Comparison of ENCODE assay signal across 12 cellular contexts in the genomic region with DNA sequence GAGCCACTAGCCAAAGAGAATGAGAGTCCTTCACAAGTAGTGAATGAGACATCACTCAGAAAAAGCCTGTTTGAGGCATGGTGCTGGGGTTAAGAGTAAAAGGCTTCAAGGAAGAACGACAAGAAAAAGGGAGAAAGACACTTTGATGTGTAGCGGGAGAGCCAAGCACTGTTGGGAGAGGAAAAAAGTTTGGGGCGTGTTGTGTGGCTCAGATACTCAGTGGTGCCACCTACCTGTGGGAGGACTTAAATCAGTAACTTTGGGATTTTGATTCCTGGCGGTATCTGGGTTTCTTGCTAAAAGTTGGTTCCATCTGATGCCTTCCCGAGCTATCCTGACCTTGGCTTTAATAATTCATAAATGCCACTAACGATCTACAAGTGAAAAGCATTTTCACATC. TPM values are rescaled to one million over a fixed set of nuclear protein-coding genes. Genes with fewer than 3 reads are reported as not detected.
A peak's percentile ranks its signal among the peaks of the same experiment; 100 is the strongest.
DNase-seq lines count a peak whose midpoint lies in the region; ATAC-seq, FAIRE-seq and TF ChIP-seq lines count a peak whose summit lies in the region.
"Had no signal": no experiment of that assay in that cellular context is flagged by ENCODE, and none has a peak within 500 bp of the region (broad histone marks: within the 10 kb centered on the region; RNA-seq: fewer than 3 reads in every experiment).

No MANE protein-coding gene starts in this region.

- H3K9me3 ChIP-seq in breast epithelium (peaks cover 0 to 6% of the 10 kb centered on the region in 2 donors), GM12878 (replicated peaks; ENCODE audit: control insufficient read depth, insufficient read depth, low read length) (no peaks in the 10 kb centered on the region)
- no peaks in the 10 kb centered on the region for H3K9me3 ChIP-seq in CD4-positive, alpha-beta memory T cell (ENCODE audit: control insufficient read depth in 1 of 2, low read length in 2 of 2)
- H3K9me3 ChIP-seq: lower lobe of right lung, prostate gland had no signal

- peaks cover 31% of the 10 kb centered on the region for H3K27me3 Mint-ChIP-seq in MCF 10A (ENCODE audit: insufficient read depth, unreplicated experiment)
- peaks cover 15 to 20% of the 10 kb centered on the region in 2 donors for H3K27me3 Mint-ChIP-seq in CD4-positive, alpha-beta memory T cell

- ATAC-seq in GM12878 = no peak
- ATAC-seq in GM21390 (IDR thresholded peaks at IDR 0.05; ENCODE audit: unreplicated experiment) = no peak
- ATAC-seq: lower lobe of right lung had no signal

- H3K27ac ChIP-seq in breast epithelium (no peak overlapping the region), GM12878 (ENCODE audit: control insufficient read depth, insufficient read depth) (no peak overlapping the region)
- no peak overlapping the region for H3K27ac ChIP-seq in CD4-positive, alpha-beta memory T cell (ENCODE audit: low read depth, low read length)
- H3K27ac ChIP-seq: lower lobe of right lung, prostate gland had no signal

- no peak overlapping the region for H3K27ac Mint-ChIP-seq in MCF 10A (ENCODE audit: low read depth, unreplicated experiment)
- H3K27ac Mint-ChIP-seq in CD4-positive, alpha-beta memory T cell = no peak overlapping the region

- H3K79me2 ChIP-seq in GM12878 (ENCODE audit: control insufficient read depth, insufficient read depth, low read length) = no peaks in the 10 kb centered on the region

- TF ChIP-seq EP300 in GM12878 (IDR thresholded peaks at IDR 0.05; ENCODE audit: borderline replicate concordance in 1 of 2, control insufficient read depth in 1 of 2, low read depth in 2 of 2, low read length in 2 of 2) = no peak

- intact Hi-C loops in MCF 10A (cut with micrococcal nuclease) = no loop called here
- intact Hi-C loops in breast epithelium (cut with DNase I; ENCODE audit: low total_unique reads) = no loop called here
- intact Hi-C loops in GM12878 (cut with micrococcal nuclease; ENCODE audit: unreplicated experiment) = no loop called here
- intact Hi-C loops in CD4-positive, alpha-beta memory T cell (cut with micrococcal nuclease) = no loop called here

- H3K4me2 ChIP-seq in GM12878 (ENCODE audit: control insufficient read depth, insufficient read depth) = no peak overlapping the region

- in situ Hi-C loops in GM12878 (cut with MboI) = no loop called here

- H3K4me3 ChIP-seq in breast epithelium (no peak overlapping the region), GM12878 (no peak overlapping the region)
- no peak overlapping the region for H3K4me3 ChIP-seq in CD4-positive, alpha-beta memory T cell (ENCODE audit: low read length in 2 of 2)
- H3K4me3 ChIP-seq: lower lobe of right lung, prostate gland had no signal

- WGBS in GM12878 (ENCODE audit: insufficient coverage, insufficient replicate concordance, low lambda C conversion rate, missing lambda C conversion rate) = 50% methylated on average over 6 of the region's 6 CpGs

- no peaks in the 10 kb centered on the region for H3K36me3 Mint-ChIP-seq in MCF 10A (ENCODE audit: insufficient read depth, unreplicated experiment)
- no peaks in the 10 kb centered on the region for H3K36me3 Mint-ChIP-seq in CD4-positive, alpha-beta memory T cell

- peaks cover 7% of the 10 kb centered on the region for H3K9me3 Mint-ChIP-seq in MCF 10A (ENCODE audit: unreplicated experiment)
- H3K9me3 Mint-ChIP-seq in CD4-positive, alpha-beta memory T cell = peaks cover 0 to 11% (median 5%) of the 10 kb centered on the region in 8 donors

- no peak overlapping the region for H2AFZ ChIP-seq in GM12878 (ENCODE audit: control insufficient read depth, low read depth, low read length)

- RAD21 ChIA-PET in GM12878 (lab: Charles Lee; ENCODE audit: unreplicated experiment) = no interaction called here

- no peaks in the 10 kb centered on the region for H3K4me1 Mint-ChIP-seq in MCF 10A (ENCODE audit: insufficient read depth, unreplicated experiment)
- no peaks in the 10 kb centered on the region for H3K4me1 Mint-ChIP-seq in CD4-positive, alpha-beta memory T cell

- POLR2A ChIA-PET in MCF 10A (lab: Yijun Ruan, JAX) = no interaction called here
- POLR2A ChIA-PET in GM12878 (lab: Charles Lee) = no interaction called here
- POLR2A ChIA-PET in CD4-positive, alpha-beta memory T cell (lab: Charles Lee; ENCODE audit: partially characterized antibody) = no interaction called here

- no peak overlapping the region for H3K9ac ChIP-seq in GM12878 (ENCODE audit: control insufficient read depth, insufficient read depth, low read length)

- CTCF ChIA-PET in MCF 10A (lab: Yijun Ruan, JAX) = interaction anchor here (0.8 kb wide), 1 partner anchor 33 kb away, joined by 3 read pairs; no protein-coding TSS in a partner anchor
- CTCF ChIA-PET in GM12878 (lab: Yijun Ruan, JAX) = interaction anchor here (0.8 kb wide), 1 partner anchor 11 kb away, joined by 3 read pairs; no protein-coding TSS in a partner anchor
- CTCF ChIA-PET in CD4-positive, alpha-beta memory T cell (lab: Charles Lee; ENCODE audit: partially characterized antibody) = no interaction called here

- FAIRE-seq in GM12878 (lab: Jason Lieb, UNC) = no peak

- no TSS peak for BruUV-seq in MCF 10A (replicated peaks; lab: Mats Ljungman, UMichigan)
- BruUV-seq in GM12878 (replicated peaks; lab: Mats Ljungman, UMichigan) = no TSS peak

- H3K27me3 ChIP-seq in breast epithelium (peaks cover 0 to 7% of the 10 kb centered on the region in 2 donors), GM12878 (replicated peaks in 1 of 2; ENCODE audit: control insufficient read depth in 2 of 2, insufficient read depth in 2 of 2, low read length in 1 of 2) (no peaks in the 10 kb centered on the region)
- H3K27me3 ChIP-seq in CD4-positive, alpha-beta memory T cell (ENCODE audit: insufficient read depth, low read length) = no peaks in the 10 kb centered on the region

- no peak overlapping the region for H3K4me3 Mint-ChIP-seq in MCF 10A (ENCODE audit: unreplicated experiment)
- H3K4me3 Mint-ChIP-seq in CD4-positive, alpha-beta memory T cell = no peak overlapping the region

- H3K36me3 ChIP-seq in breast epithelium = no peaks in the 10 kb centered on the region
- H3K36me3 ChIP-seq in GM12878 (ENCODE audit: control insufficient read depth in 2 of 2, insufficient read depth in 2 of 2, low read length in 1 of 2) = no peaks in the 10 kb centered on the region
- no peaks in the 10 kb centered on the region for H3K36me3 ChIP-seq in CD4-positive, alpha-beta memory T cell (ENCODE audit: insufficient read depth, low read length)
- H3K36me3 ChIP-seq: lower lobe of right lung, prostate gland had no signal

- no peaks in the 10 kb centered on the region for H4K20me1 ChIP-seq in GM12878 (ENCODE audit: control insufficient read depth, insufficient read depth)

- TF ChIP-seq CTCF in MCF 10A (IDR thresholded peaks at IDR 0.05; ENCODE audit: unreplicated experiment) (peak; percentile 23), breast epithelium (IDR thresholded peaks at IDR 0.05) (no peak), GM12878 (IDR thresholded peaks at IDR 0.05 in 2 of 3, conservative IDR thresholded peaks at IDR 0.05 in 1 of 3; ENCODE audit: control insufficient read depth in 2 of 3, extremely low read depth in 1 of 3, insufficient read depth in 1 of 3, low read depth in 3 of 3, low read length in 3 of 3) (peak in 1 of 3 experiments; percentile 13; a peak in 1 of 6 replicates)

- DNase-seq in MCF 10A (ENCODE audit: unreplicated experiment) (no peak), breast epithelium (ENCODE audit: low spot score in 2 of 2) (no peak), HT1080 (ENCODE audit: low read depth) (peak; percentile 26), GM12878 (ENCODE audit: low read depth, low spot score) (no peak), NCI-H446 treated with DMSO at 0.1 percent for 48 hours (lab: John Stamatoyannopoulos, UW) (no peak)
- DNase-seq in stimulated activated CD4-positive, alpha-beta T cell treated with anti-CD3 and anti-CD28 coated beads, Interleukin-4, amount 100 ng/mL, for 48 hours (ENCODE audit: low read depth in 2 of 2) = peak; percentile 6 to 7
- no peak for DNase-seq in CD4-positive, alpha-beta memory T cell
- DNase-seq: activated CD8-positive, alpha-beta memory T cell treated with anti-CD3 and anti-CD28 coated beads, Interleukin-2, amount 50 U/mL, for 48 hours; foreskin melanocyte; lower lobe of right lung had no signal

- TF ChIP-seq POLR2A in breast epithelium (IDR thresholded peaks at IDR 0.05) = no peak
- no peak for TF ChIP-seq POLR2A in GM12878 (IDR thresholded peaks at IDR 0.05; ENCODE audit: low read depth, low read length)

- TF ChIP-seq RAD21 in GM12878 (IDR thresholded peaks at IDR 0.05; ENCODE audit: insufficient read depth, low read depth, low read length) = no peak

- no peaks in the 10 kb centered on the region for H3K4me1 ChIP-seq in breast epithelium
- no peaks in the 10 kb centered on the region for H3K4me1 ChIP-seq in GM12878 (ENCODE audit: control insufficient read depth, insufficient read depth, low read length)
- H3K4me1 ChIP-seq in CD4-positive, alpha-beta memory T cell (ENCODE audit: insufficient read depth, low read length) = no peaks in the 10 kb centered on the region
- H3K4me1 ChIP-seq: lower lobe of right lung, prostate gland had no signal

- SMC1A ChIA-PET in GM12878 (lab: Charles Lee; ENCODE audit: uncharacterized antibody, unreplicated experiment) = interaction anchor here (0.6 kb wide), 1 partner anchor 27 kb away, joined by 3 read pairs; no protein-coding TSS in a partner anchor

RNA-seq across cellular contexts. Expression of a gene that starts 12.3 kb away (rescaled TPM):
- total RNA-seq in MCF 10A (2022) (not detected in 2 replicates), breast epithelium (not detected), GM12878 (2014; rRNA removed) (not detected in 2 replicates), GM12878 (2014; rRNA removed; fragmentation: Illumina TruSeq; extraction: Trizol) (not detected in 2 replicates), GM12878 (2021) (not detected in 2 replicates)
- not detected in 2 replicates for total RNA-seq in HT1080 (2014; rRNA removed; shearing (Covaris generic))
- polyA plus RNA-seq in HT1080 (2015; cell fraction: cytosol; rRNA removed) = not detected in 2 replicates
- polyA plus RNA-seq in HT1080 (2015; cell fraction: nucleus; rRNA removed) = not detected in 2 replicates
- not detected in 2 replicates for total RNA-seq in GM12878 (2013; cell fraction: nucleolus; rRNA removed)
- polyA plus RNA-seq in GM12878 (2011; ENCODE audit: low read depth) = not detected
- polyA plus RNA-seq in GM12878 (2011; rRNA removed) (not detected in 2 replicates), GM12878 (2014; fragmentation: Illumina TruSeq; extraction: Trizol) (not detected in 2 replicates), GM12878 (2014; fragmentation: Nextera tagmentation; extraction: Ambion mirVana) (not detected), GM12878 (2014; rRNA removed) (not detected in 2 replicates), GM12878 (2016; fragmentation: Nextera tagmentation; extraction: Ambion mirVana) (not detected)
- not detected in 2 replicates for polyA plus RNA-seq in GM12878 (2011; cell fraction: cytosol; rRNA removed)
- not detected in 2 replicates for polyA plus RNA-seq in GM12878 (2011; cell fraction: nucleus; rRNA removed)
- not detected in 2 replicates for polyA plus RNA-seq in GM12878 (2012)
- not detected in 2 replicates for polyA minus RNA-seq in GM12878 (2011; rRNA and poly(A)+ RNA removed)
- polyA minus RNA-seq in GM12878 (2011; cell fraction: cytosol; rRNA and poly(A)+ RNA removed) = not detected in 2 replicates
- polyA minus RNA-seq in GM12878 (2011; cell fraction: nucleus; rRNA and poly(A)+ RNA removed) = not detected in 2 replicates
- not detected for total RNA-seq in CD4-positive, alpha-beta memory T cell
- not detected for polyA plus RNA-seq in CD4-positive, alpha-beta memory T cell
- total RNA-seq: lower lobe of right lung, prostate gland had no signal

RNA-seq across cellular contexts. Expression of a gene that starts 14.8 kb away (rescaled TPM):
- not detected in 2 replicates for total RNA-seq in MCF 10A (2022)
- not detected for total RNA-seq in breast epithelium
- not detected in 2 replicates for total RNA-seq in HT1080 (2014; rRNA removed; shearing (Covaris generic))
- polyA plus RNA-seq in HT1080 (2015; cell fraction: cytosol; rRNA removed) = not detected in 2 replicates
- not detected in 2 replicates for polyA plus RNA-seq in HT1080 (2015; cell fraction: nucleus; rRNA removed)
- total RNA-seq in GM12878 (2013; cell fraction: nucleolus; rRNA removed) = not detected in 2 replicates
- total RNA-seq in GM12878 (2014; rRNA removed) = not detected in 2 replicates
- not detected in 2 replicates for total RNA-seq in GM12878 (2014; rRNA removed; fragmentation: Illumina TruSeq; extraction: Trizol)
- not detected in 2 replicates for total RNA-seq in GM12878 (2021)
- polyA plus RNA-seq in GM12878 (2011; ENCODE audit: low read depth) = not detected
- not detected in 2 replicates for polyA plus RNA-seq in GM12878 (2011; rRNA removed)
- polyA plus RNA-seq in GM12878 (2011; cell fraction: cytosol; rRNA removed) = not detected in 2 replicates
- not detected in 2 replicates for polyA plus RNA-seq in GM12878 (2011; cell fraction: nucleus; rRNA removed)
- not detected in 2 replicates for polyA plus RNA-seq in GM12878 (2012)
- polyA plus RNA-seq in GM12878 (2014; fragmentation: Illumina TruSeq; extraction: Trizol) = not detected in 2 replicates
- not detected for polyA plus RNA-seq in GM12878 (2014; fragmentation: Nextera tagmentation; extraction: Ambion mirVana)
- polyA plus RNA-seq in GM12878 (2014; rRNA removed) = not detected in 2 replicates
- not detected for polyA plus RNA-seq in GM12878 (2016; fragmentation: Nextera tagmentation; extraction: Ambion mirVana)
- polyA minus RNA-seq in GM12878 (2011; rRNA and poly(A)+ RNA removed) = not detected in 2 replicates
- polyA minus RNA-seq in GM12878 (2011; cell fraction: cytosol; rRNA and poly(A)+ RNA removed) = not detected in 2 replicates
- not detected in 2 replicates for polyA minus RNA-seq in GM12878 (2011; cell fraction: nucleus; rRNA and poly(A)+ RNA removed)
- not detected for total RNA-seq in CD4-positive, alpha-beta memory T cell
- polyA plus RNA-seq in CD4-positive, alpha-beta memory T cell = not detected
- total RNA-seq: lower lobe of right lung, prostate gland had no signal

RNA-seq across cellular contexts. Expression of a gene that starts 37.1 kb away (rescaled TPM):
- total RNA-seq in MCF 10A (2022) (not detected in 2 replicates), breast epithelium (not detected), GM12878 (2014; rRNA removed) (not detected in 2 replicates), GM12878 (2014; rRNA removed; fragmentation: Illumina TruSeq; extraction: Trizol) (not detected in 2 replicates), GM12878 (2021) (not detected in 2 replicates)
- total RNA-seq in HT1080 (2014; rRNA removed; shearing (Covaris generic)) = not detected in 2 replicates
- not detected in 2 replicates for polyA plus RNA-seq in HT1080 (2015; cell fraction: cytosol; rRNA removed)
- polyA plus RNA-seq in HT1080 (2015; cell fraction: nucleus; rRNA removed) = not detected in 2 replicates
- total RNA-seq in GM12878 (2013; cell fraction: nucleolus; rRNA removed) = not detected in 2 replicates
- not detected for polyA plus RNA-seq in GM12878 (2011; ENCODE audit: low read depth)
- polyA plus RNA-seq in GM12878 (2011; rRNA removed) (not detected in 2 replicates), GM12878 (2014; fragmentation: Illumina TruSeq; extraction: Trizol) (not detected in 2 replicates), GM12878 (2014; fragmentation: Nextera tagmentation; extraction: Ambion mirVana) (not detected), GM12878 (2014; rRNA removed) (not detected in 2 replicates), GM12878 (2016; fragmentation: Nextera tagmentation; extraction: Ambion mirVana) (not detected)
- not detected in 2 replicates for polyA plus RNA-seq in GM12878 (2011; cell fraction: cytosol; rRNA removed)
- not detected in 2 replicates for polyA plus RNA-seq in GM12878 (2011; cell fraction: nucleus; rRNA removed)
- polyA plus RNA-seq in GM12878 (2012) = not detected in 2 replicates
- polyA minus RNA-seq in GM12878 (2011; rRNA and poly(A)+ RNA removed) = not detected in 2 replicates
- polyA minus RNA-seq in GM12878 (2011; cell fraction: cytosol; rRNA and poly(A)+ RNA removed) = not detected in 2 replicates
- not detected in 2 replicates for polyA minus RNA-seq in GM12878 (2011; cell fraction: nucleus; rRNA and poly(A)+ RNA removed)
- total RNA-seq in CD4-positive, alpha-beta memory T cell = not detected
- polyA plus RNA-seq in CD4-positive, alpha-beta memory T cell = not detected
- total RNA-seq: lower lobe of right lung, prostate gland had no signal

Comparison
In these comparisons a context has a peak if more than half of its experiments do, and no peak if none do; other contexts are left out.
1. DNase-seq: peak in HT1080 (single experiment) and stimulated activated CD4-positive, alpha-beta T cell treated with anti-CD3 and anti-CD28 coated beads, Interleukin-4, amount 100 ng/mL, for 48 hours (2 of 2); none in MCF 10A (single experiment), breast epithelium (0 of 2), GM12878 (single experiment), NCI-H446 treated with DMSO at 0.1 percent for 48 hours (single experiment) and CD4-positive, alpha-beta memory T cell (0 of 5).